In the genomic region with DNA sequence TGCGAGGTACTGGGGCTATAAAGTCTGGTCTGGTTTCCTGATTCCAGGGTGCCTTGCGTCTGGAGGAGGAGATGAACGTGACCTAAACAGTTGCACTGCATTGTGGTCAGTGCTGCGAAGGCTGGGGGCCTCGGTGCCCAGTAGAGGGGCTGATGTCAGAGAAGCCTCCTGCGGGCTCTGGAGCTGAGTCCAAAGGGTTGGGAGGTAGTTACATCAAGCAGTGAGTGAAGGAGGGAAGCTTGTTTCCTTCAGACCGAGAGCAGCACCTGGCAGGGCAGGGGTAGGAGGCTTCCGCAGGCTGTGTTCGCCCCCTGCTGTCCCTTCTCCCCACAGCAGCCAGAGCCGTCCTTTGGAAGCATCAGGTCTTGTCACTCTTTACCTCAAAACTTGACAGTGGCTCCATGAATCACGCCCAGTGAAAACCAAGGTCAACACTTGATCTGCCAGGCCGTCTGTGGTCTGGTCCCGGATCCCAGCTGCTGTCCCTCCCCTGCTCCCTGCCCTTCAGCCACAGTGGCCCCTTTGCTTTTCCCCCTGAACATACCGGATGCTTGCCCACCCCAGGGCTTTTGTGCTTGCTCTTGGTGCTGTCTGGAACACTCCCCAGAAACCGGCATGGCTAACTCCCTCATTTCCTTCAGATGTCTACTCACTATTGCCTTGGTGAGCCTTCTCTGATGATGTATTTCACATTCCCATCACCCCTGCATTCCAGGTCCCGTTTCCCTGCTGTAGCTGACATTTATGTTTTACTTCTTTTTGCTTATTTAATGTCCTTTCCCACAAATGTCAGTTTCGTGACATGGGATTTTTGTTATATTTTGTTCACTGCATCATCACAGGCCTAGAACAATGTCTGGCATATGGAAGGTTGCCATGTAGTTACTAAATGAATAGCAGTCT, we compare ENCODE assay signal across 8 cellular contexts. TPM values are rescaled to one million over a fixed set of nuclear protein-coding genes. Genes with fewer than 3 reads are reported as not detected.
DNase-seq lines count a peak whose midpoint lies in the region; ATAC-seq and TF ChIP-seq lines count a peak whose summit lies in the region.

No MANE protein-coding gene starts in this region.

- no peak overlapping the region for H3K4me3 ChIP-seq in DND-41 (ENCODE audit: low read depth in 1 of 2, low read length in 2 of 2)

- peak; percentile 82 for TF ChIP-seq CTCF in DND-41 (IDR thresholded peaks at IDR 0.05; ENCODE audit: borderline replicate concordance, extremely low read depth, low read length, poor library complexity, severe bottlenecking)

- H4K20me1 ChIP-seq in DND-41 (ENCODE audit: insufficient read depth, low read length) = peaks cover 49% of the 10 kb centered on the region

- H3K4me2 ChIP-seq in DND-41 (ENCODE audit: insufficient read depth, low read length) = no peak overlapping the region

- DNase-seq in DND-41 (peak; percentile 64), Kasumi-1 (lab: John Stamatoyannopoulos, UW) (peak; percentile 64 to 71), brain pericyte (ENCODE audit: low read depth, low spot score) (peak; percentile 59), left colon (peak; percentile 60 to 69)
- peak; percentile 13 for DNase-seq in T-helper 2 cell treated with Interferon-gamma antibody and Interleukin-4, amounts not matched to agents 5 μg/mL and 100 μg/mL, for 36 hours (ENCODE audit: low spot score)
- DNase-seq in stimulated activated CD4-positive, alpha-beta T cell treated with anti-CD3 and anti-CD28 coated beads, Interleukin-4, amount 100 ng/mL, for 24 hours = peak; percentile 53

- ATAC-seq in DND-41 (ENCODE audit: insufficient read depth, low read depth) (peak; percentile 91), left colon (peak; percentile 55), GM18511 (IDR thresholded peaks at IDR 0.05; ENCODE audit: unreplicated experiment) (no peak), GM18505 (IDR thresholded peaks at IDR 0.05; ENCODE audit: unreplicated experiment) (no peak)

- H3K27me3 Mint-ChIP-seq in T-helper 2 cell treated with Interferon-gamma antibody and Interleukin-4, amounts not matched to agents 5 μg/mL and 100 μg/mL, for 36 hours (ENCODE audit: low read depth) = no peaks in the 10 kb centered on the region

- H3K9ac ChIP-seq in DND-41 (ENCODE audit: low read depth, low read length) = no peak overlapping the region

- no peaks in the 10 kb centered on the region for H3K9me3 Mint-ChIP-seq in T-helper 2 cell treated with Interferon-gamma antibody and Interleukin-4, amounts not matched to agents 5 μg/mL and 100 μg/mL, for 36 hours

- no peak overlapping the region for H3K27ac Mint-ChIP-seq in T-helper 2 cell treated with Interferon-gamma antibody and Interleukin-4, amounts not matched to agents 5 μg/mL and 100 μg/mL, for 36 hours

- TF ChIP-seq POLR2A in GM18505 (IDR thresholded peaks at IDR 0.05; ENCODE audit: borderline replicate concordance, extremely low read depth, insufficient read depth, insufficient read length) = no peak

- peaks cover 33% of the 10 kb centered on the region for H3K36me3 Mint-ChIP-seq in T-helper 2 cell treated with Interferon-gamma antibody and Interleukin-4, amounts not matched to agents 5 μg/mL and 100 μg/mL, for 36 hours (ENCODE audit: low read depth)

- H3K4me1 ChIP-seq in DND-41 (ENCODE audit: insufficient read depth, low read length) = peaks cover 5% of the 10 kb centered on the region; the same call in 1 of the 2 replicates

- no peaks in the 10 kb centered on the region for H3K27me3 ChIP-seq in DND-41 (ENCODE audit: insufficient read depth, low read length, poor library complexity)

- peaks cover 61% of the 10 kb centered on the region for H3K36me3 ChIP-seq in DND-41 (ENCODE audit: insufficient read depth, low read length)

- H3K27ac ChIP-seq in DND-41 (ENCODE audit: low read length) = no peak overlapping the region

- H3K79me2 ChIP-seq in DND-41 (ENCODE audit: insufficient read depth, low read length) = peaks cover 90% of the 10 kb centered on the region

- no peaks in the 10 kb centered on the region for H3K9me3 ChIP-seq in DND-41 (ENCODE audit: insufficient read depth, low read length, severe bottlenecking)

- peaks cover 10% of the 10 kb centered on the region for H3K4me1 Mint-ChIP-seq in T-helper 2 cell treated with Interferon-gamma antibody and Interleukin-4, amounts not matched to agents 5 μg/mL and 100 μg/mL, for 36 hours (ENCODE audit: low read depth)

- intact Hi-C loops in left colon (cut with DNase I, micrococcal nuclease) = no loop called here

- H3K4me3 Mint-ChIP-seq in T-helper 2 cell treated with Interferon-gamma antibody and Interleukin-4, amounts not matched to agents 5 μg/mL and 100 μg/mL, for 36 hours = no peak overlapping the region

- no peak overlapping the region for H2AFZ ChIP-seq in DND-41 (ENCODE audit: low read depth, low read length)

RNA-seq across cellular contexts. Expression of gene DYNLRB1, which starts 7.0 kb away (rescaled TPM):
- 100 to 1,000 TPM; 115 TPM for total RNA-seq in left colon

RNA-seq across cellular contexts. Expression of gene MAP1LC3A, which starts 35.3 kb away (rescaled TPM):
- 10 to 100 TPM; 42.8 to 47.7 TPM for total RNA-seq in left colon

Comparison
In these comparisons a context has a peak if more than half of its experiments do, and no peak if none do; other contexts are left out.
1. ATAC-seq: peak in DND-41 (single experiment) and left colon (single experiment); none in GM18511 (single experiment) and GM18505 (single experiment).
2. DNase-seq: peak in every context shown above with its lines; median percentile 68 in Kasumi-1; 64 in left colon; 64 in DND-41; 59 in brain pericyte; 53 in stimulated activated CD4-positive, alpha-beta T cell treated with anti-CD3 and anti-CD28 coated beads, Interleukin-4, amount 100 ng/mL, for 24 hours; 13 in T-helper 2 cell treated with Interferon-gamma antibody and Interleukin-4, amounts not matched to agents 5 μg/mL and 100 μg/mL, for 36 hours.